Comparison of ENCODE assay signal across 15 cellular contexts in genomic region chr17:78143214-78144145, GRCh38. TPM values are rescaled to one million over a fixed set of nuclear protein-coding genes. Genes with fewer than 3 reads are reported as not detected.
DNase-seq lines count a peak whose midpoint lies in the region; ATAC-seq and TF ChIP-seq lines count a peak whose summit lies in the region.
"Had no signal": no experiment of that assay in that cellular context is flagged by ENCODE, and none has a peak within 500 bp of the region (broad histone marks: within the 10 kb centered on the region; RNA-seq: fewer than 3 reads in every experiment).

No MANE protein-coding gene starts in this region.

- H3K27ac Mint-ChIP-seq in activated naive CD8-positive, alpha-beta T cell treated with anti-CD3 and anti-CD28 coated beads for 36 hours: peak overlapping the region; percentile 47

- H3K36me3 Mint-ChIP-seq in activated naive CD8-positive, alpha-beta T cell treated with anti-CD3 and anti-CD28 coated beads for 36 hours: peaks cover 19% of the 10 kb centered on the region

- TF ChIP-seq CTCF in cardiac muscle cell (IDR thresholded peaks at IDR 0.05; ENCODE audit: low read depth, low read length): no peak
- TF ChIP-seq CTCF in lower lobe of right lung (IDR thresholded peaks at IDR 0.05): no peak
- no peak for TF ChIP-seq CTCF in transverse colon (IDR thresholded peaks at IDR 0.05)
- TF ChIP-seq CTCF in lower leg skin (IDR thresholded peaks at IDR 0.05): no peak
- no peak for TF ChIP-seq CTCF in foreskin keratinocyte (conservative IDR thresholded peaks at IDR 0.05)

- H3K27me3 ChIP-seq in cardiac muscle cell (no peaks in the 10 kb centered on the region), lower lobe of right lung (ENCODE audit: low read depth) (no peaks in the 10 kb centered on the region), transverse colon (no peaks in the 10 kb centered on the region), foreskin keratinocyte (no peaks in the 10 kb centered on the region)
- H3K27me3 ChIP-seq: testis had no signal

- H3K27me3 Mint-ChIP-seq in activated naive CD8-positive, alpha-beta T cell treated with anti-CD3 and anti-CD28 coated beads for 36 hours: no peaks in the 10 kb centered on the region

- H3K4me3 Mint-ChIP-seq in activated naive CD8-positive, alpha-beta T cell treated with anti-CD3 and anti-CD28 coated beads for 36 hours: no peak overlapping the region

- H3K9me3 Mint-ChIP-seq in activated naive CD8-positive, alpha-beta T cell treated with anti-CD3 and anti-CD28 coated beads for 36 hours: no peaks in the 10 kb centered on the region

- in situ Hi-C loops in transverse colon (cut with MboI; ENCODE audit: low pct_ligation_motif_present in 1 of 4, low pct_unique_long_range_greater_than_20kb in 1 of 4, low sequenced_read_pairs in 3 of 4): no loop called here

- ATAC-seq in left cardiac atrium: no peak
- ATAC-seq in lower lobe of right lung: no peak
- ATAC-seq in foreskin keratinocyte: no peak

- H3K4me1 ChIP-seq in cardiac muscle cell (ENCODE audit: low read depth) (peaks cover 22% of the 10 kb centered on the region), lower lobe of right lung (peaks cover 64% of the 10 kb centered on the region), transverse colon (peaks cover 22 to 80% (median 57%) of the 10 kb centered on the region in 4 donors), foreskin keratinocyte (peaks cover 20% of the 10 kb centered on the region)
- H3K4me1 ChIP-seq: prostate gland had no signal

- DNase-seq in cardiac muscle cell (ENCODE audit: low read depth in 1 of 2, low spot score in 1 of 2) (no peak), left cardiac atrium (no peak), lower lobe of right lung (no peak), transverse colon (no peak), lower leg skin (ENCODE audit: low spot score in 2 of 2) (no peak), foreskin keratinocyte (no peak), SKM-1 (lab: John Stamatoyannopoulos, UW; ENCODE audit: unreplicated experiment) (no peak)
- no peak for DNase-seq in activated naive CD8-positive, alpha-beta T cell treated with anti-CD3 and anti-CD28 coated beads for 36 hours
- DNase-seq: activated T-cell treated with anti-CD3 and anti-CD28 coated beads, Interleukin-2, amount 50 U/mL, for 1 hour; GOT3; NCI-H2029 treated with DMSO at 0.1 percent for 48 hours had no signal

- 90% methylated on average over 21 of the region's 21 CpGs; no CpG with 5 or more reads in 1 of the 2 donors for WGBS in transverse colon (ENCODE audit: low coverage in 1 of 2), 2 donors
- WGBS in lower leg skin, 2 donors: 91% methylated on average over 21 of the region's 21 CpGs

- peaks cover 53% of the 10 kb centered on the region for H3K4me1 Mint-ChIP-seq in activated naive CD8-positive, alpha-beta T cell treated with anti-CD3 and anti-CD28 coated beads for 36 hours

- no peak for TF ChIP-seq EP300 in transverse colon (IDR thresholded peaks at IDR 0.05; ENCODE audit: low read depth)

- intact Hi-C loops in left cardiac atrium (cut with DNase I): no loop called here
- intact Hi-C loops in lower lobe of right lung (cut with DNase I): no loop called here
- intact Hi-C loops in transverse colon (cut with DNase I; ENCODE audit: low total_unique reads): no loop called here
- intact Hi-C loops in lower leg skin (cut with DNase I; ENCODE audit: low total_unique reads): no loop called here

- H3K27ac ChIP-seq in cardiac muscle cell (peak overlapping the region; percentile 28), lower lobe of right lung (peak overlapping the region; percentile 72), transverse colon (peak overlapping the region; percentile 80 to 91 (median 83)), foreskin keratinocyte (no peak overlapping the region)

- no peaks in the 10 kb centered on the region for H3K9me3 ChIP-seq in cardiac muscle cell (ENCODE audit: low read depth)
- H3K9me3 ChIP-seq in lower lobe of right lung: no peaks in the 10 kb centered on the region
- H3K9me3 ChIP-seq in transverse colon: no peaks in the 10 kb centered on the region
- H3K9me3 ChIP-seq: prostate gland, testis had no signal

- TF ChIP-seq POLR2A in transverse colon (IDR thresholded peaks at IDR 0.05) (no peak), lower leg skin (IDR thresholded peaks at IDR 0.05) (no peak)

- H3K4me3 ChIP-seq in cardiac muscle cell (no peak overlapping the region), lower lobe of right lung (no peak overlapping the region), transverse colon (no peak overlapping the region), lower leg skin (ENCODE audit: low read depth, poor library complexity, severe bottlenecking) (no peak overlapping the region)
- H3K4me3 ChIP-seq: prostate gland, testis had no signal

- no peaks in the 10 kb centered on the region for H3K36me3 ChIP-seq in cardiac muscle cell
- H3K36me3 ChIP-seq in lower lobe of right lung: no peaks in the 10 kb centered on the region
- no peaks in the 10 kb centered on the region for H3K36me3 ChIP-seq in transverse colon
- H3K36me3 ChIP-seq: prostate gland had no signal

RNA-seq across cellular contexts. Expression of gene C17orf99, which starts 2.7 kb away (rescaled TPM):
- total RNA-seq in cardiac muscle cell: not detected in 2 replicates
- polyA plus RNA-seq in cardiac muscle cell: not detected in 2 replicates
- not detected for total RNA-seq in left cardiac atrium
- not detected for total RNA-seq in activated naive CD8-positive, alpha-beta T cell treated with anti-CD3 and anti-CD28 coated beads for 36 hours
- total RNA-seq in lower lobe of right lung: not detected
- not detected for total RNA-seq in transverse colon
- total RNA-seq in lower leg skin: 1 to 10 TPM in 1 of 4 donors, under 1 TPM in 3; 0.42 to 1.6 (median 0.62) TPM
- total RNA-seq in foreskin keratinocyte: 0.18 and 0.24 TPM in 2 replicates
- 0.22 TPM in 1 of 2 replicates, not detected in the other for polyA plus RNA-seq in foreskin keratinocyte
- total RNA-seq: cardiac septum, fibroblast of lung, prostate gland had no signal
- polyA plus RNA-seq: fibroblast of lung had no signal

RNA-seq across cellular contexts. Expression of gene TMC8, which starts 12.9 kb away (rescaled TPM):
- 0.42 and 1.1 TPM in 2 replicates for total RNA-seq in cardiac muscle cell
- polyA plus RNA-seq in cardiac muscle cell: 1.8 and 3.1 TPM in 2 replicates
- total RNA-seq in left cardiac atrium: 1 to 10 TPM; 3.8 to 4.3 TPM
- 100 to 1,000 TPM; 133 to 136 TPM for total RNA-seq in activated naive CD8-positive, alpha-beta T cell treated with anti-CD3 and anti-CD28 coated beads for 36 hours
- total RNA-seq in lower lobe of right lung: 33.8 TPM
- 10 to 100 TPM in 2 of 4 donors, 1 to 10 TPM in 2; 1.2 to 40.8 (median 9.8) TPM for total RNA-seq in transverse colon
- 1 to 10 TPM; 1.5 to 2.7 (median 1.7) TPM for total RNA-seq in lower leg skin
- total RNA-seq in foreskin keratinocyte: 0.11 and 0.14 TPM in 2 replicates
- 0.07 and 0.16 TPM in 2 replicates for polyA plus RNA-seq in foreskin keratinocyte
- total RNA-seq: fibroblast of lung had no signal

RNA-seq across cellular contexts. Expression of gene TMC6, which starts 14.9 kb away (rescaled TPM):
- 83.0 and 144 TPM in 2 replicates for total RNA-seq in cardiac muscle cell
- polyA plus RNA-seq in cardiac muscle cell: 85.4 and 128 TPM in 2 replicates
- 10 to 100 TPM; 24.9 to 32.0 TPM for total RNA-seq in left cardiac atrium
- total RNA-seq in activated naive CD8-positive, alpha-beta T cell treated with anti-CD3 and anti-CD28 coated beads for 36 hours: 100 to 1,000 TPM; 119 to 125 TPM
- total RNA-seq in lower lobe of right lung: 173 TPM
- 100 to 1,000 TPM in 1 of 4 donors, 10 to 100 TPM in 3; 39.7 to 181 (median 68.0) TPM for total RNA-seq in transverse colon
- total RNA-seq in lower leg skin: 10 to 100 TPM; 31.6 to 44.8 (median 39.0) TPM
- total RNA-seq in foreskin keratinocyte: 14.3 and 23.7 TPM in 2 replicates
- polyA plus RNA-seq in foreskin keratinocyte: 13.8 and 25.6 TPM in 2 replicates

RNA-seq across cellular contexts. Expression of gene SYNGR2, which starts 24.9 kb away (rescaled TPM):
- 107 and 126 TPM in 2 replicates for total RNA-seq in cardiac muscle cell
- 262 and 269 TPM in 2 replicates for polyA plus RNA-seq in cardiac muscle cell
- total RNA-seq in left cardiac atrium: 10 to 100 TPM; 73.4 to 84.5 TPM
- 100 to 1,000 TPM; 126 to 127 TPM for total RNA-seq in activated naive CD8-positive, alpha-beta T cell treated with anti-CD3 and anti-CD28 coated beads for 36 hours
- total RNA-seq in lower lobe of right lung: 217 TPM
- total RNA-seq in transverse colon: 100 to 1,000 TPM; 102 to 121 (median 106) TPM
- total RNA-seq in lower leg skin: 100 to 1,000 TPM in 3 of 4 donors, 10 to 100 TPM in 1; 97.9 to 169 (median 144) TPM
- total RNA-seq in foreskin keratinocyte: 30.3 and 48.0 TPM in 2 replicates
- polyA plus RNA-seq in foreskin keratinocyte: 60.8 and 111 TPM in 2 replicates

RNA-seq across cellular contexts. Expression of gene TK1, which starts 43.4 kb away (rescaled TPM):
- total RNA-seq in cardiac muscle cell: 21.1 and 35.4 TPM in 2 replicates
- 40.8 and 57.5 TPM in 2 replicates for polyA plus RNA-seq in cardiac muscle cell
- total RNA-seq in left cardiac atrium: 1 to 10 TPM; 1.8 to 7.7 TPM
- total RNA-seq in activated naive CD8-positive, alpha-beta T cell treated with anti-CD3 and anti-CD28 coated beads for 36 hours: 100 to 1,000 TPM; 144 to 150 TPM
- total RNA-seq in lower lobe of right lung: 6.6 TPM
- total RNA-seq in transverse colon: 10 to 100 TPM in 1 of 4 donors, 1 to 10 TPM in 3; 7.4 to 27.9 (median 9.4) TPM
- 1 to 10 TPM; 1.7 to 4.1 (median 2.9) TPM for total RNA-seq in lower leg skin
- 80.9 and 109 TPM in 2 replicates for total RNA-seq in foreskin keratinocyte
- 169 and 180 TPM in 2 replicates for polyA plus RNA-seq in foreskin keratinocyte
